In the genomic region with DNA sequence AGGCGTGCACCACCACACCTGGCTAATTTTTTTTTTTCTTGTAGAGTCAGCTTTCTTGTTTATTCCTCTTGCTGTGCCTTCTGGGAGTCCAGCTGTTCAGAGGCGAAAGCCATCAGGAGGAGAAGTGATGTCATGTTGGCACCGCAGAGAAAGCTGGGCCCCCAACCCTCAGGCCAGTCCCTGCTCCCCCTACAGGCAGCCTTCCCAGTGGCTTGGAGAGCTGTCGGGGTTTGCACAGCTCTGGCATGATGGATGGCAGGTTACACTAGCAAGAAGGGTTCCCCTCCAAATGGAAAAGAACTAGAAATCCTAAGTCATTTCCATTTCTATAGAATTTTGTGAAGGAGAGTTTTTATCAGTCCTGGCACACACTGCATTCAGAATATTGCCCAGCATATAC, we compare ENCODE assay signal across 15 cellular contexts.
"Had no signal": no experiment of that assay in that cellular context is flagged by ENCODE, and none has a peak within 500 bp of the region (broad histone marks: within the 10 kb centered on the region; RNA-seq: fewer than 3 reads in every experiment).

No MANE protein-coding gene starts in this region.

- H3K9me3 ChIP-seq: psoas muscle had no signal

- H3K4me3 ChIP-seq: psoas muscle had no signal

- DNase-seq: activated CD4-positive, alpha-beta T cell treated with anti-CD3 and anti-CD28 coated beads for 4 hours; activated CD8-positive, alpha-beta memory T cell treated with anti-CD3 and anti-CD28 coated beads, Interleukin-2, amount 50 U/mL, for 4 hours; activated CD8-positive, alpha-beta T cell treated with anti-CD3 and anti-CD28 coated beads for 36 hours; activated gamma-delta T cell treated with Interleukin-2 at 50 U/mL for 16 hours; activated naive CD8-positive, alpha-beta T cell treated with anti-CD3 and anti-CD28 coated beads for 36 hours; activated T-cell treated with anti-CD3 and anti-CD28 coated beads, Interleukin-2, amount 50 U/mL, for 72 hours; anterior cingulate cortex; foreskin keratinocyte; head of caudate nucleus; islet precursor cell; psoas muscle; stimulated activated CD4-positive, alpha-beta T cell treated with anti-CD3 and anti-CD28 coated beads, Interleukin-2, amount 100 ng/mL, for 48 hours; stimulated activated naive CD4-positive, alpha-beta T cell treated with Interleukin-2 at 50 U/mL for 16 hours; T-helper 9 cell had no signal

- H3K4me1 ChIP-seq: foreskin keratinocyte, psoas muscle had no signal

- H3K27me3 ChIP-seq: foreskin keratinocyte had no signal

- ATAC-seq: activated CD8-positive, alpha-beta T cell treated with anti-CD3 and anti-CD28 coated beads for 36 hours; activated T-cell treated with anti-CD3 and anti-CD28 coated beads, Interleukin-2, amount 50 U/mL, for 72 hours; foreskin keratinocyte; left lobe of liver had no signal

- H3K27ac ChIP-seq: foreskin keratinocyte, psoas muscle had no signal
